ENCODE assay signal across 1 cellular context in the genomic region with DNA sequence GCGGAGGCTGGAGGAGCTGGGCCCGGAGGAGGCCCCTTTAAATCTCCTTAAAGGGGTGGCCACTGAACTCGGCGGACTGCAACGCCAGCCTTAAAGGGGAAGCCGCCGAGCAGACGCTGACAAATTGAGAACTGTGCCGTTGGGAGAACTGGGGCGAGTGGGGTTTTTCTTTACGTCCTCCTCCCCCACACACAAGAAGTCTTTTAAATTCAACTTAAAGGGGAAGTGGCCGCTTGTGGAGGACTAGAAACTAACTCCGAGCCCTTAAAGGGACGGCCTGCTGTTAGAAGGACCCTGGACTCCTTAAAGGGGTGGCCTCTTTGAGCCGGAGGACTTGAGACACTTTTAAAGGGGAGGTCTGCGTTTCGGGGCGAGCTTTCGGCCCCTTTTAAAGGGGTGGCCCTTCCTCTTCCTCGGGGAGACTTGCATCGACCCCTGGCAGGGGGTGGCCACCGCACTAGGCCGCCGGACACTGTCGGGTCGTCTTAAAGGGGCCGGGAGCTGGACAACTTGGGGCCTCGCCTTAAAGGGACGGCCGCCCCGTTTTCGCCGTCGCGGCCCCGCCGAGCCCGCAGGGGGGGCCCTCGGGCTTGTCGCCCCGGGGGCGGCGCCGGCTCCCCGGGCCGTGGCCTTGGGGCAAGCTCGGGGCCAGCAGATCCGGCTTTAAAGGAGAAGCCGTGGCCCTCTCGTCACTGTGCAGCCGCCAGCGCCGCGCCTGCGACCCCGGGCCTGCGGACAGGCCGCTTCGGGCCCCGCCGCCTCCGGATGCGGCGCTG.
TF ChIP-seq lines count a peak whose summit lies in the region.

No MANE protein-coding gene starts in this region.

TF ChIP-seq in HEK293, 187 proteins besides CTCF, POLR2A, EP300 and RAD21 (continued from another document and continues in another):
- TF ChIP-seq, protein P1, sequence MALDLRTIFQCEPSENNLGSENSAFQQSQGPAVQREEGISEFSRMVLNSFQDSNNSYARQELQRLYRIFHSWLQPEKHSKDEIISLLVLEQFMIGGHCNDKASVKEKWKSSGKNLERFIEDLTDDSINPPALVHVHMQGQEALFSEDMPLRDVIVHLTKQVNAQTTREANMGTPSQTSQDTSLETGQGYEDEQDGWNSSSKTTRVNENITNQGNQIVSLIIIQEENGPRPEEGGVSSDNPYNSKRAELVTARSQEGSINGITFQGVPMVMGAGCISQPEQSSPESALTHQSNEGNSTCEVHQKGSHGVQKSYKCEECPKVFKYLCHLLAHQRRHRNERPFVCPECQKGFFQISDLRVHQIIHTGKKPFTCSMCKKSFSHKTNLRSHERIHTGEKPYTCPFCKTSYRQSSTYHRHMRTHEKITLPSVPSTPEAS (tag by site-specific recombination; IDR thresholded peaks at IDR 0.05): no peak
- TF ChIP-seq, protein P2, sequence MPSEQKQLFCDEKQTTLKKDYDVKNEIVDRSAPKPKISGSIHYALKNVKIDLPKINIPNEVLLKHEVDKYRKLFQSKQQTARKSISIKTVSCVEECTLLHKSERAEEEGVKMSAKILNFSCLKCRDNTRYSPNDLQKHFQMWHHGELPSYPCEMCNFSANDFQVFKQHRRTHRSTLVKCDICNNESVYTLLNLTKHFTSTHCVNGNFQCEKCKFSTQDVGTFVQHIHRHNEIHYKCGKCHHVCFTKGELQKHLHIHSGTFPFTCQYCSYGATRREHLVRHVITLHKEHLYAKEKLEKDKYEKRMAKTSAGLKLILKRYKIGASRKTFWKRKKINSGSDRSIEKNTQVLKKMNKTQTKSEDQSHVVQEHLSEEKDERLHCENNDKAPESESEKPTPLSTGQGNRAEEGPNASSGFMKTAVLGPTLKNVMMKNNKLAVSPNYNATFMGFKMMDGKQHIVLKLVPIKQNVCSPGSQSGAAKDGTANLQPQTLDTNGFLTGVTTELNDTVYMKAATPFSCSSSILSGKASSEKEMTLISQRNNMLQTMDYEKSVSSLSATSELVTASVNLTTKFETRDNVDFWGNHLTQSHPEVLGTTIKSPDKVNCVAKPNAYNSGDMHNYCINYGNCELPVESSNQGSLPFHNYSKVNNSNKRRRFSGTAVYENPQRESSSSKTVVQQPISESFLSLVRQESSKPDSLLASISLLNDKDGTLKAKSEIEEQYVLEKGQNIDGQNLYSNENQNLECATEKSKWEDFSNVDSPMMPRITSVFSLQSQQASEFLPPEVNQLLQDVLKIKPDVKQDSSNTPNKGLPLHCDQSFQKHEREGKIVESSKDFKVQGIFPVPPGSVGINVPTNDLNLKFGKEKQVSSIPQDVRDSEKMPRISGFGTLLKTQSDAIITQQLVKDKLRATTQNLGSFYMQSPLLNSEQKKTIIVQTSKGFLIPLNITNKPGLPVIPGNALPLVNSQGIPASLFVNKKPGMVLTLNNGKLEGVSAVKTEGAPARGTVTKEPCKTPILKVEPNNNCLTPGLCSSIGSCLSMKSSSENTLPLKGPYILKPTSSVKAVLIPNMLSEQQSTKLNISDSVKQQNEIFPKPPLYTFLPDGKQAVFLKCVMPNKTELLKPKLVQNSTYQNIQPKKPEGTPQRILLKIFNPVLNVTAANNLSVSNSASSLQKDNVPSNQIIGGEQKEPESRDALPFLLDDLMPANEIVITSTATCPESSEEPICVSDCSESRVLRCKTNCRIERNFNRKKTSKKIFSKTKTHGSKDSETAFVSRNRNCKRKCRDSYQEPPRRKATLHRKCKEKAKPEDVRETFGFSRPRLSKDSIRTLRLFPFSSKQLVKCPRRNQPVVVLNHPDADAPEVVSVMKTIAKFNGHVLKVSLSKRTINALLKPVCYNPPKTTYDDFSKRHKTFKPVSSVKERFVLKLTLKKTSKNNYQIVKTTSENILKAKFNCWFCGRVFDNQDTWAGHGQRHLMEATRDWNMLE (tag by site-specific recombination; conservative IDR thresholded peaks at IDR 0.05; ENCODE audit: low read depth): peak; percentile 19; the same call in 1 of the 2 replicates
- TF ChIP-seq ZNF19 (tag by site-specific recombination; IDR thresholded peaks at IDR 0.05; ENCODE audit: low read depth) (no peak), ZNF623 (tag by site-specific recombination; IDR thresholded peaks at IDR 0.05) (peak; percentile 19; the same call in 1 of the 2 replicates), KLF8 (tag by site-specific recombination; IDR thresholded peaks at IDR 0.05) (no peak), MYNN (tag by site-specific recombination; IDR thresholded peaks at IDR 0.05; ENCODE audit: borderline replicate concordance) (0 out of 2 replicates have a peak, but pooled peaks have one; percentile 2), HOXD13 (CRISPR knock-in tag; IDR thresholded peaks at IDR 0.05; ENCODE audit: borderline replicate concordance) (no peak), ZFP41 (tag by site-specific recombination; IDR thresholded peaks at IDR 0.05; ENCODE audit: borderline replicate concordance) (no peak), ZNF433 (tag by site-specific recombination; IDR thresholded peaks at IDR 0.05; ENCODE audit: low read depth) (no peak), ZNF155 (tag by site-specific recombination; IDR thresholded peaks at IDR 0.05) (no peak), ZNF223 (tag by site-specific recombination; IDR thresholded peaks at IDR 0.05) (no peak), ZNF416 (tag by site-specific recombination; IDR thresholded peaks at IDR 0.05) (no peak), ZNF555 (tag by site-specific recombination; conservative IDR thresholded peaks at IDR 0.05) (no peak), YY1 (tag by site-specific recombination; IDR thresholded peaks at IDR 0.05) (peak; percentile 66; the same call in 1 of the 2 replicates), GLI2 (tag by site-specific recombination; IDR thresholded peaks at IDR 0.05; ENCODE audit: borderline replicate concordance, low read depth) (no peak), ZNF112 (tag by site-specific recombination; IDR thresholded peaks at IDR 0.05) (no peak), KLF9 (tag by site-specific recombination; IDR thresholded peaks at IDR 0.05; ENCODE audit: low read depth) (no peak), YY2 (tag by site-specific recombination; IDR thresholded peaks at IDR 0.05) (no peak), ZNF335 (tag by site-specific recombination; conservative IDR thresholded peaks at IDR 0.05) (peak; percentile 99), FEZF1 (tag by site-specific recombination; IDR thresholded peaks at IDR 0.05) (0 out of 2 replicates have a peak, but pooled peaks have one; percentile 5), ZNF747 (tag by site-specific recombination; IDR thresholded peaks at IDR 0.05) (no peak), ZBTB8A (tag by site-specific recombination; IDR thresholded peaks at IDR 0.05) (peak; percentile 53; the same call in 1 of the 2 replicates), MEIS1 (CRISPR knock-in tag; IDR thresholded peaks at IDR 0.05; ENCODE audit: borderline replicate concordance) (no peak), ZNF121 (tag by site-specific recombination; IDR thresholded peaks at IDR 0.05) (no peak)
- TF ChIP-seq, protein P3, sequence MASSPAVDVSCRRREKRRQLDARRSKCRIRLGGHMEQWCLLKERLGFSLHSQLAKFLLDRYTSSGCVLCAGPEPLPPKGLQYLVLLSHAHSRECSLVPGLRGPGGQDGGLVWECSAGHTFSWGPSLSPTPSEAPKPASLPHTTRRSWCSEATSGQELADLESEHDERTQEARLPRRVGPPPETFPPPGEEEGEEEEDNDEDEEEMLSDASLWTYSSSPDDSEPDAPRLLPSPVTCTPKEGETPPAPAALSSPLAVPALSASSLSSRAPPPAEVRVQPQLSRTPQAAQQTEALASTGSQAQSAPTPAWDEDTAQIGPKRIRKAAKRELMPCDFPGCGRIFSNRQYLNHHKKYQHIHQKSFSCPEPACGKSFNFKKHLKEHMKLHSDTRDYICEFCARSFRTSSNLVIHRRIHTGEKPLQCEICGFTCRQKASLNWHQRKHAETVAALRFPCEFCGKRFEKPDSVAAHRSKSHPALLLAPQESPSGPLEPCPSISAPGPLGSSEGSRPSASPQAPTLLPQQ (tag by site-specific recombination; IDR thresholded peaks at IDR 0.05): peak; percentile 100
- TF ChIP-seq, protein P4, sequence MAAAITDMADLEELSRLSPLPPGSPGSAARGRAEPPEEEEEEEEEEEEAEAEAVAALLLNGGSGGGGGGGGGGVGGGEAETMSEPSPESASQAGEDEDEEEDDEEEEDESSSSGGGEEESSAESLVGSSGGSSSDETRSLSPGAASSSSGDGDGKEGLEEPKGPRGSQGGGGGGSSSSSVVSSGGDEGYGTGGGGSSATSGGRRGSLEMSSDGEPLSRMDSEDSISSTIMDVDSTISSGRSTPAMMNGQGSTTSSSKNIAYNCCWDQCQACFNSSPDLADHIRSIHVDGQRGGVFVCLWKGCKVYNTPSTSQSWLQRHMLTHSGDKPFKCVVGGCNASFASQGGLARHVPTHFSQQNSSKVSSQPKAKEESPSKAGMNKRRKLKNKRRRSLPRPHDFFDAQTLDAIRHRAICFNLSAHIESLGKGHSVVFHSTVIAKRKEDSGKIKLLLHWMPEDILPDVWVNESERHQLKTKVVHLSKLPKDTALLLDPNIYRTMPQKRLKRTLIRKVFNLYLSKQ (tag by site-specific recombination; IDR thresholded peaks at IDR 0.05; ENCODE audit: borderline replicate concordance): no peak
- TF ChIP-seq, protein P5, sequence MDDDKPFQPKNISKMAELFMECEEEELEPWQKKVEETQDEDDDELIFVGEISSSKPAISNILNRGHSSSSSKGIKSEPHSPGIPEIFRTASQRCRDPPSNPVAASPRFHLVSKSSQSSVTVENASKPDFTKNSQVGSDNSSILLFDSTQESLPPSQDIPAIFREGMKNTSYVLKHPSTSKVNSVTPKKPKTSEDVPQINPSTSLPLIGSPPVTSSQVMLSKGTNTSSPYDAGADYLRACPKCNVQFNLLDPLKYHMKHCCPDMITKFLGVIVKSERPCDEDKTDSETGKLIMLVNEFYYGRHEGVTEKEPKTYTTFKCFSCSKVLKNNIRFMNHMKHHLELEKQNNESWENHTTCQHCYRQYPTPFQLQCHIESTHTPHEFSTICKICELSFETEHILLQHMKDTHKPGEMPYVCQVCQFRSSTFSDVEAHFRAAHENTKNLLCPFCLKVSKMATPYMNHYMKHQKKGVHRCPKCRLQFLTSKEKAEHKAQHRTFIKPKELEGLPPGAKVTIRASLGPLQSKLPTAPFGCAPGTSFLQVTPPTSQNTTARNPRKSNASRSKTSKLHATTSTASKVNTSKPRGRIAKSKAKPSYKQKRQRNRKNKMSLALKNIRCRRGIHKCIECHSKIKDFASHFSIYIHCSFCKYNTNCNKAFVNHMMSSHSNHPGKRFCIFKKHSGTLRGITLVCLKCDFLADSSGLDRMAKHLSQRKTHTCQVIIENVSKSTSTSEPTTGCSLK (tag by site-specific recombination; IDR thresholded peaks at IDR 0.05): no peak
- TF ChIP-seq, protein P6, sequence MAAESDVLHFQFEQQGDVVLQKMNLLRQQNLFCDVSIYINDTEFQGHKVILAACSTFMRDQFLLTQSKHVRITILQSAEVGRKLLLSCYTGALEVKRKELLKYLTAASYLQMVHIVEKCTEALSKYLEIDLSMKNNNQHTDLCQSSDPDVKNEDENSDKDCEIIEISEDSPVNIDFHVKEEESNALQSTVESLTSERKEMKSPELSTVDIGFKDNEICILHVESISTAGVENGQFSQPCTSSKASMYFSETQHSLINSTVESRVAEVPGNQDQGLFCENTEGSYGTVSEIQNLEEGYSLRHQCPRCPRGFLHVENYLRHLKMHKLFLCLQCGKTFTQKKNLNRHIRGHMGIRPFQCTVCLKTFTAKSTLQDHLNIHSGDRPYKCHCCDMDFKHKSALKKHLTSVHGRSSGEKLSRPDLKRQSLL (tag by site-specific recombination; IDR thresholded peaks at IDR 0.05): no peak
- TF ChIP-seq, protein P7, sequence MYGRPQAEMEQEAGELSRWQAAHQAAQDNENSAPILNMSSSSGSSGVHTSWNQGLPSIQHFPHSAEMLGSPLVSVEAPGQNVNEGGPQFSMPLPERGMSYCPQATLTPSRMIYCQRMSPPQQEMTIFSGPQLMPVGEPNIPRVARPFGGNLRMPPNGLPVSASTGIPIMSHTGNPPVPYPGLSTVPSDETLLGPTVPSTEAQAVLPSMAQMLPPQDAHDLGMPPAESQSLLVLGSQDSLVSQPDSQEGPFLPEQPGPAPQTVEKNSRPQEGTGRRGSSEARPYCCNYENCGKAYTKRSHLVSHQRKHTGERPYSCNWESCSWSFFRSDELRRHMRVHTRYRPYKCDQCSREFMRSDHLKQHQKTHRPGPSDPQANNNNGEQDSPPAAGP (tag by site-specific recombination; IDR thresholded peaks at IDR 0.05): 0 out of 2 replicates have a peak, but pooled peaks have one; percentile 45
- TF ChIP-seq, protein P8, sequence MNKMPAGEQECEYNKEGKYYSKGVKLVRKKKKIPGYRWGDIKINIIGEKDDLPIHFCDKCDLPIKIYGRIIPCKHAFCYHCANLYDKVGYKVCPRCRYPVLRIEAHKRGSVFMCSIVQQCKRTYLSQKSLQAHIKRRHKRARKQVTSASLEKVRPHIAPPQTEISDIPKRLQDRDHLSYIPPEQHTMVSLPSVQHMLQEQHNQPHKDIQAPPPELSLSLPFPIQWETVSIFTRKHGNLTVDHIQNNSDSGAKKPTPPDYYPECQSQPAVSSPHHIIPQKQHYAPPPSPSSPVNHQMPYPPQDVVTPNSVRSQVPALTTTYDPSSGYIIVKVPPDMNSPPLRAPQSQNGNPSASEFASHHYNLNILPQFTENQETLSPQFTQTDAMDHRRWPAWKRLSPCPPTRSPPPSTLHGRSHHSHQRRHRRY (tag by site-specific recombination; IDR thresholded peaks at IDR 0.05): no peak
- TF ChIP-seq, protein P9, sequence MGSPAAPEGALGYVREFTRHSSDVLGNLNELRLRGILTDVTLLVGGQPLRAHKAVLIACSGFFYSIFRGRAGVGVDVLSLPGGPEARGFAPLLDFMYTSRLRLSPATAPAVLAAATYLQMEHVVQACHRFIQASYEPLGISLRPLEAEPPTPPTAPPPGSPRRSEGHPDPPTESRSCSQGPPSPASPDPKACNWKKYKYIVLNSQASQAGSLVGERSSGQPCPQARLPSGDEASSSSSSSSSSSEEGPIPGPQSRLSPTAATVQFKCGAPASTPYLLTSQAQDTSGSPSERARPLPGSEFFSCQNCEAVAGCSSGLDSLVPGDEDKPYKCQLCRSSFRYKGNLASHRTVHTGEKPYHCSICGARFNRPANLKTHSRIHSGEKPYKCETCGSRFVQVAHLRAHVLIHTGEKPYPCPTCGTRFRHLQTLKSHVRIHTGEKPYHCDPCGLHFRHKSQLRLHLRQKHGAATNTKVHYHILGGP (tag by site-specific recombination; IDR thresholded peaks at IDR 0.05): no peak
- TF ChIP-seq, protein P10, sequence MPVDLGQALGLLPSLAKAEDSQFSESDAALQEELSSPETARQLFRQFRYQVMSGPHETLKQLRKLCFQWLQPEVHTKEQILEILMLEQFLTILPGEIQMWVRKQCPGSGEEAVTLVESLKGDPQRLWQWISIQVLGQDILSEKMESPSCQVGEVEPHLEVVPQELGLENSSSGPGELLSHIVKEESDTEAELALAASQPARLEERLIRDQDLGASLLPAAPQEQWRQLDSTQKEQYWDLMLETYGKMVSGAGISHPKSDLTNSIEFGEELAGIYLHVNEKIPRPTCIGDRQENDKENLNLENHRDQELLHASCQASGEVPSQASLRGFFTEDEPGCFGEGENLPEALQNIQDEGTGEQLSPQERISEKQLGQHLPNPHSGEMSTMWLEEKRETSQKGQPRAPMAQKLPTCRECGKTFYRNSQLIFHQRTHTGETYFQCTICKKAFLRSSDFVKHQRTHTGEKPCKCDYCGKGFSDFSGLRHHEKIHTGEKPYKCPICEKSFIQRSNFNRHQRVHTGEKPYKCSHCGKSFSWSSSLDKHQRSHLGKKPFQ (tag by site-specific recombination; IDR thresholded peaks at IDR 0.05): no peak
- TF ChIP-seq, protein P11, sequence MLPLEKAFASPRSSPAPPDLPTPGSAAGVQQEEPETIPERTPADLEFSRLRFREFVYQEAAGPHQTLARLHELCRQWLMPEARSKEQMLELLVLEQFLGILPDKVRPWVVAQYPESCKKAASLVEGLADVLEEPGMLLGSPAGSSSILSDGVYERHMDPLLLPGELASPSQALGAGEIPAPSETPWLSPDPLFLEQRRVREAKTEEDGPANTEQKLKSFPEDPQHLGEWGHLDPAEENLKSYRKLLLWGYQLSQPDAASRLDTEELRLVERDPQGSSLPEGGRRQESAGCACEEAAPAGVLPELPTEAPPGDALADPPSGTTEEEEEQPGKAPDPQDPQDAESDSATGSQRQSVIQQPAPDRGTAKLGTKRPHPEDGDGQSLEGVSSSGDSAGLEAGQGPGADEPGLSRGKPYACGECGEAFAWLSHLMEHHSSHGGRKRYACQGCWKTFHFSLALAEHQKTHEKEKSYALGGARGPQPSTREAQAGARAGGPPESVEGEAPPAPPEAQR (tag by site-specific recombination; IDR thresholded peaks at IDR 0.05): no peak
